ENCODE assay signal across 1 cellular context in the genomic region with DNA sequence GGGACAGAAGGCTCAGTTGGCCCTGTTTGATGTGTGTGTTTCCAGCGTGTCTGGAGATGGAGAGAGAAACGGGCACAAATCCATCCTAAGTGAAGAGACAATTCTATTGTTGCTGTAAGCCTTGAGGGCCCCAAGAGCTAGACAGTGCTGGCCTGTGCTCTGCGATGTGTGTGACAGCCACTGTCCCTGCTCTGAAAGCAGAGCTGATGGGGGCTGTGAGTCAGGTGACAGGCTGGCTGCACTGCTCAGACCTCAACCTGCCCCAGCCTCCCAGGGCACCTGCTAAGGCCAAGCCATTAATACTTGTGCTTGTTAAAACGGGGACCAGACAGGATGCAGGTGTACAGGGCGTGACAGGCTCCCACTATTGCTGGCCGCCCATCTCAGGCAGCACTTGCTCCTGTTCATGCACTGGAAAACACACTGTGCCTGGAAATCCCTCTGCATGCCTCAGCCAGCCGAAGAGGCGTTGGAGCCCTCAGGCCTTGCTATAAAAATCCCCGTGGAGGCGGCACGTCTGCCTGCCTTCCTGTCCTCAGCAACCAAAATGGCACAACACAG.
TF ChIP-seq lines count a peak whose summit lies in the region.

No MANE protein-coding gene starts in this region.

TF ChIP-seq in WTC11, 78 proteins besides CTCF, POLR2A, EP300 and RAD21 (continued from another document):
- TF ChIP-seq, protein P1, sequence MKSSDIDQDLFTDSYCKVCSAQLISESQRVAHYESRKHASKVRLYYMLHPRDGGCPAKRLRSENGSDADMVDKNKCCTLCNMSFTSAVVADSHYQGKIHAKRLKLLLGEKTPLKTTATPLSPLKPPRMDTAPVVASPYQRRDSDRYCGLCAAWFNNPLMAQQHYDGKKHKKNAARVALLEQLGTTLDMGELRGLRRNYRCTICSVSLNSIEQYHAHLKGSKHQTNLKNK (CRISPR knock-in tag; IDR thresholded peaks at IDR 0.05): no peak
- no peak for TF ChIP-seq SMAD4 (CRISPR knock-in tag; IDR thresholded peaks at IDR 0.05)
- no peak for TF ChIP-seq IRF2 (CRISPR knock-in tag; IDR thresholded peaks at IDR 0.05; ENCODE audit: borderline replicate concordance, low read depth)
- TF ChIP-seq ARID4B (CRISPR knock-in tag; IDR thresholded peaks at IDR 0.05; ENCODE audit: borderline replicate concordance): no peak
- no peak for TF ChIP-seq TCF7 (CRISPR knock-in tag; IDR thresholded peaks at IDR 0.05; ENCODE audit: low read depth)
- no peak for TF ChIP-seq ZNF396 (CRISPR knock-in tag; IDR thresholded peaks at IDR 0.05; ENCODE audit: borderline replicate concordance)
- TF ChIP-seq JAZF1 (CRISPR knock-in tag; IDR thresholded peaks at IDR 0.05): no peak
- TF ChIP-seq, protein P2, sequence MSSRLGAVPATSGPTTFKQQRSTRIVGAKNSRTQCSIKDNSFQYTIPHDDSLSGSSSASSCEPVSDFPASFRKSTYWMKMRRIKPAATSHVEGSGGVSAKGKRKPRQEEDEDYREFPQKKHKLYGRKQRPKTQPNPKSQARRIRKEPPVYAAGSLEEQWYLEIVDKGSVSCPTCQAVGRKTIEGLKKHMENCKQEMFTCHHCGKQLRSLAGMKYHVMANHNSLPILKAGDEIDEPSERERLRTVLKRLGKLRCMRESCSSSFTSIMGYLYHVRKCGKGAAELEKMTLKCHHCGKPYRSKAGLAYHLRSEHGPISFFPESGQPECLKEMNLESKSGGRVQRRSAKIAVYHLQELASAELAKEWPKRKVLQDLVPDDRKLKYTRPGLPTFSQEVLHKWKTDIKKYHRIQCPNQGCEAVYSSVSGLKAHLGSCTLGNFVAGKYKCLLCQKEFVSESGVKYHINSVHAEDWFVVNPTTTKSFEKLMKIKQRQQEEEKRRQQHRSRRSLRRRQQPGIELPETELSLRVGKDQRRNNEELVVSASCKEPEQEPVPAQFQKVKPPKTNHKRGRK (CRISPR knock-in tag; IDR thresholded peaks at IDR 0.05; ENCODE audit: borderline replicate concordance): no peak
